Comparison of ENCODE assay signal across 13 cellular contexts in the genomic region with DNA sequence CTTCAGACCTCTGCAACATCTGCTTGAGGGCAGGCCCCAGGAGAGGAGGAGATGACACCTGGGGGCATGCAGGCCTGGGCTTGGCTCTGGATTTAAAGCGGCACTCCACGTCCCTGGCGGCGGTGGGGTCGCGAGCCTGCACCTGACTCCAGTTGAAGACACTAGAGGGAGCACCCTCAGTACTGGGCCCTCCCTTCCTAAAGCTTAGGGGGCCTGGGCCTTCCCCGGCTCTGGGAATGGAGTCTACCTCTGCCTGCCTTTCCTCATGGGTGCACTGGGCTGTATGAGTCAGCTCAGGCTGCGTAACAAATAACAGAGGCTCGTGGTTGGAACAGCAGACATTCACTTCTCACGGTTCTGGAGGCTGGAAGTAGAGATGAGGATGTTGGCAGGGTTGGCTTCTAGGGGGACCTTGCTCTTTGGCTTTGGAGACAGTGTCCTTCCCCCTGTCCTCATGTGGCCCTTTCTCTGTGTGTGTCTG.
"Had no signal": no experiment of that assay in that cellular context is flagged by ENCODE, and none has a peak within 500 bp of the region (broad histone marks: within the 10 kb centered on the region; RNA-seq: fewer than 3 reads in every experiment).

No MANE protein-coding gene starts in this region.

- H3K79me2 ChIP-seq: parathyroid adenoma had no signal

- H3K4me3 ChIP-seq: colonic mucosa, thyroid gland had no signal

- DNase-seq: activated CD4-positive, alpha-beta T cell treated with anti-CD3 and anti-CD28 coated beads, Interleukin-2, amount 50 U/mL, for 4 hours; activated CD4-positive, CD25-positive, alpha-beta regulatory T cell treated with anti-CD3 and anti-CD28 coated beads, Interleukin-2, amount 50 U/mL, for 72 hours; activated effector memory CD4-positive, alpha-beta T cell treated with Interleukin-2 at 50 U/mL for 16 hours; activated T-cell treated with anti-CD3 and anti-CD28 coated beads, Interleukin-2, amount 50 U/mL, for 4 hours; caudate nucleus; colonic mucosa; effector CD4-positive, alpha-beta T cell; foreskin melanocyte; naive B cell; stimulated activated CD4-positive, alpha-beta T cell treated with anti-CD3 and anti-CD28 coated beads, Interleukin-2, amount 100 ng/mL, for 48 hours; stimulated activated naive B cell treated with anti-CD40 and anti-IgM and Interleukin-4, amounts not matched to agents 10 μg/mL and 1 μg/mL and 100 μg/mL, for 72 hours; thyroid gland had no signal

- H3K36me3 ChIP-seq: colonic mucosa, thyroid gland had no signal

- H2AFZ ChIP-seq: parathyroid adenoma had no signal

- H3K9me3 ChIP-seq: colonic mucosa, thyroid gland had no signal

- H3K4me1 ChIP-seq: colonic mucosa, parathyroid adenoma, thyroid gland had no signal

- H3K27me3 ChIP-seq: colonic mucosa, thyroid gland had no signal

- H3K27ac ChIP-seq: colonic mucosa, parathyroid adenoma, thyroid gland had no signal

- H3K9ac ChIP-seq: parathyroid adenoma had no signal
